In genomic region chr1:212489284-212489859, GRCh38 we compare ENCODE assay signal across 1 cellular context.
TF ChIP-seq lines count a peak whose summit lies in the region.

No MANE protein-coding gene starts in this region.

TF ChIP-seq in A549, 52 proteins besides CTCF, POLR2A, EP300 and RAD21:
- no peak for TF ChIP-seq ZFP36 (IDR thresholded peaks at IDR 0.05; ENCODE audit: borderline replicate concordance, partially characterized antibody)
- TF ChIP-seq BHLHE40 (IDR thresholded peaks at IDR 0.05; ENCODE audit: low read depth, low read length), result no peak
TF ChIP-seq in A549: peak in this region for 0.
